In the genomic region with DNA sequence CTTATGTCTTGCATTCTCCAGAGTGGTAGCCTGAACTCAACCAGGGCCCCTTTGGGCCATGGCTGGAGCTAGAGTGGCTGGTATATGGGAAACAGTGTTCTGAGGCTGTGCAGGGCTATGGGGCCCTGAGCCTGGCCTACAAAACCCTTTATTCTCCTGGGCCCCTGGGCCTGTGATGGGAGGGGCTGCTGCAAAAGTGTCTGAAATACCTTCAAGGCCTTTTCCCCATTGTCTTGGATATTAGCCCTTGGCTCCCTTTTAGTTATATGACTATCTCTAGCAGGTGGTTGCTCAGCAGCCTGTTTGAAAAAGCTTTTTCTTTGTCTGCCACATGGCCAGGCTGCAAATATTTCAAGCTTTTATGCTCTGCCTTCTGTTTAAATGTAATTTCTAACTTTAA, we compare ENCODE assay signal across 27 cellular contexts.
"Had no signal": no experiment of that assay in that cellular context is flagged by ENCODE, and none has a peak within 500 bp of the region (broad histone marks: within the 10 kb centered on the region; RNA-seq: fewer than 3 reads in every experiment).

No MANE protein-coding gene starts in this region.

- H3K27ac Mint-ChIP-seq: nephron; stimulated activated effector memory CD8-positive, alpha-beta T cell treated with anti-CD3 and anti-CD28 coated beads, Interleukin-12 subunit alpha, Interleukin-12 subunit beta, amount 100 ng/mL, for 72 hours; stimulated activated naive CD8-positive, alpha-beta T cell treated with anti-CD3 and anti-CD28 coated beads, Interleukin-15, Interleukin-2, amounts not matched to agents 100 ng/mL and 50 ng/mL, for 24 hours had no signal

- H3K9me3 ChIP-seq: pancreas, prostate gland, suprapubic skin, thoracic aorta, upper lobe of right lung had no signal

- H3K36me3 ChIP-seq: left ventricle myocardium inferior, pancreas, prostate gland, suprapubic skin, thoracic aorta, tibial artery, upper lobe of right lung had no signal

- H3K4me3 ChIP-seq: hepatocyte, left ventricle myocardium inferior, lung, pancreas, prostate gland, skin epidermis, suprapubic skin, thoracic aorta, tibial artery, upper lobe of right lung had no signal

- H2AFZ ChIP-seq: hepatocyte had no signal

- H3K4me1 Mint-ChIP-seq: nephron, neural crest cell had no signal

- H3K4me3 Mint-ChIP-seq: naive thymus-derived CD8-positive, alpha-beta T cell; nephron; neural crest cell; stimulated activated effector memory CD8-positive, alpha-beta T cell treated with anti-CD3 and anti-CD28 coated beads, Interleukin-12 subunit alpha, Interleukin-12 subunit beta, amount 100 ng/mL, for 72 hours; stimulated activated naive CD8-positive, alpha-beta T cell treated with anti-CD3 and anti-CD28 coated beads, Interleukin-15, Interleukin-2, amounts not matched to agents 100 ng/mL and 50 ng/mL, for 24 hours had no signal

- H3K4me1 ChIP-seq: left ventricle myocardium inferior, pancreas, prostate gland, suprapubic skin, upper lobe of right lung had no signal

- H3K27ac ChIP-seq: hepatocyte, left ventricle myocardium inferior, pancreas, prostate gland, skin epidermis, suprapubic skin, thoracic aorta, tibial artery, upper lobe of right lung had no signal

- FAIRE-seq: pancreas, urothelium cell line had no signal

- ATAC-seq: naive thymus-derived CD8-positive, alpha-beta T cell; pancreas; right cardiac atrium; sciatic nerve; stimulated activated effector memory CD8-positive, alpha-beta T cell treated with anti-CD3 and anti-CD28 coated beads, Interleukin-12 subunit alpha, Interleukin-12 subunit beta, amount 100 ng/mL, for 72 hours; upper lobe of right lung had no signal

- H3K36me3 Mint-ChIP-seq: stimulated activated effector memory CD8-positive, alpha-beta T cell treated with anti-CD3 and anti-CD28 coated beads, Interleukin-12 subunit alpha, Interleukin-12 subunit beta, amount 100 ng/mL, for 72 hours had no signal

- H3K27me3 Mint-ChIP-seq: naive thymus-derived CD8-positive, alpha-beta T cell; stimulated activated naive CD8-positive, alpha-beta T cell treated with anti-CD3 and anti-CD28 coated beads, Interleukin-15, Interleukin-2, amounts not matched to agents 100 ng/mL and 50 ng/mL, for 24 hours had no signal

- H3K4me2 ChIP-seq: hepatocyte had no signal

- DNase-seq: islet precursor cell; left ventricle myocardium inferior; naive thymus-derived CD8-positive, alpha-beta T cell; nucleus accumbens; pancreas; retina; right cardiac atrium; stimulated activated CD4-positive, alpha-beta T cell treated with anti-CD3 and anti-CD28 coated beads, Interleukin-12 subunit alpha, Interleukin-12 subunit beta, amount 100 ng/mL, for 4 hours; stimulated activated CD4-positive, alpha-beta T cell treated with anti-CD3 and anti-CD28 coated beads, Interleukin-15, amount 100 ng/mL, for 24 hours; stimulated activated CD4-positive, alpha-beta T cell treated with anti-CD3 and anti-CD28 coated beads, Interleukin-2, amount 100 ng/mL, for 24 hours; stimulated activated CD4-positive, alpha-beta T cell treated with anti-CD3 and anti-CD28 coated beads, Interleukin-4, amount 100 ng/mL, for 1 hour; stimulated activated naive CD4-positive, alpha-beta T cell; tibial artery; trophoblast cell; upper lobe of right lung had no signal

- H3K27me3 ChIP-seq: hepatocyte, pancreas, suprapubic skin, tibial artery, upper lobe of right lung had no signal

- H3K9me3 Mint-ChIP-seq: stimulated activated effector memory CD8-positive, alpha-beta T cell treated with anti-CD3 and anti-CD28 coated beads, Interleukin-12 subunit alpha, Interleukin-12 subunit beta, amount 100 ng/mL, for 72 hours; stimulated activated naive CD8-positive, alpha-beta T cell treated with anti-CD3 and anti-CD28 coated beads, Interleukin-15, Interleukin-2, amounts not matched to agents 100 ng/mL and 50 ng/mL, for 24 hours had no signal
